ENCODE assay signal across 1 cellular context in the genomic region with DNA sequence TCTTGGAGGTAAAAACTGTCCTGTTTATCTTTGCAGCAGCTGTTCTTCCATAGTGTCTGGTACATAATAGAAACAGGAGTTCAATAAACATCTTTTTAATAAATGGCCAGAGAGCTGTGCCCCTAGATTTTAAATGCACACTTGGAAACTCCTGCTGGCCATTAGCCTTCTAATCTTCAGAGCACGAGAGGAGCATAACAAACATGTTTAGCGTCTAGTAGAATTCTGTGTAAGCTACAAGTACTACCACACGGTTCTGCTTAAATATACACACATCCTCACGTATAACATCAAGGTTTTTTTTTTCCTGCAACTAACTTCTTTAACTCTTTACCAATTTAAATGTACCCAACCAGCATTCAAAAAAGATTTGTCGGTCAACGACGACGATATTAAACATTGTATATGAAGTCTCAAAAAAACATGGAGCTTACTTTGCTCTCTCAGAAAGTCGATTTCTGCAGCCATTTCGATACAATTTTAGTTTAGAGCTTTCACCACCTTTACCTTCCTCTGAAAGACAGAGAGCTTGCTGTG.
TF ChIP-seq lines count a peak whose summit lies in the region.

No MANE protein-coding gene starts in this region.

TF ChIP-seq in SK-N-SH treated with all-trans-retinoic acid at 6 μM for 48 hours, 23 proteins besides CTCF, POLR2A, EP300 and RAD21 (continued from another document):
- TF ChIP-seq POU6F1 (CRISPR knock-in tag; IDR thresholded peaks at IDR 0.05; ENCODE audit: borderline replicate concordance, low read depth) (no peak), ESRRG (CRISPR knock-in tag; IDR thresholded peaks at IDR 0.05) (no peak), PATZ1 (CRISPR knock-in tag; IDR thresholded peaks at IDR 0.05; ENCODE audit: borderline replicate concordance) (no peak), CREB5 (CRISPR knock-in tag; IDR thresholded peaks at IDR 0.05; ENCODE audit: low read depth) (no peak), RARB (CRISPR knock-in tag; IDR thresholded peaks at IDR 0.05) (no peak), ISL1 (CRISPR knock-in tag; IDR thresholded peaks at IDR 0.05) (no peak), TSHZ2 (CRISPR knock-in tag; IDR thresholded peaks at IDR 0.05) (no peak), OSR1 (CRISPR knock-in tag; IDR thresholded peaks at IDR 0.05) (no peak), BACH2 (CRISPR knock-in tag; IDR thresholded peaks at IDR 0.05; ENCODE audit: borderline replicate concordance) (no peak), ZNF565 (CRISPR knock-in tag; conservative IDR thresholded peaks at IDR 0.05; ENCODE audit: low read depth) (no peak), GLIS3 (CRISPR knock-in tag; IDR thresholded peaks at IDR 0.05) (no peak), ZNF70 (CRISPR knock-in tag; IDR thresholded peaks at IDR 0.05) (no peak)
